ENCODE assay signal across 8 cellular contexts in genomic region chr3:136787226-136787793, GRCh38. TPM values are rescaled to one million over a fixed set of nuclear protein-coding genes. Genes with fewer than 3 reads are reported as not detected.
DNase-seq lines count a peak whose midpoint lies in the region; ATAC-seq, FAIRE-seq and TF ChIP-seq lines count a peak whose summit lies in the region.

No MANE protein-coding gene starts in this region.

- peak overlapping the region; percentile 68 to 96 (median 89) for H3K27ac Mint-ChIP-seq in CD14-positive monocyte

- H3K9me3 Mint-ChIP-seq in CD14-positive monocyte: no peaks in the 10 kb centered on the region
- no peaks in the 10 kb centered on the region for H3K9me3 Mint-ChIP-seq in activated T-cell treated with anti-CD3 and anti-CD28 coated beads, Interleukin-2, amount 50 U/mL, for 4 hours

- peak; percentile 80 for ATAC-seq in HG03439 (IDR thresholded peaks at IDR 0.05; ENCODE audit: unreplicated experiment)
- ATAC-seq in activated T-cell treated with anti-CD3 and anti-CD28 coated beads, Interleukin-2, amount 50 U/mL, for 4 hours: peak in 1 of 2 donors; percentile 65
- peak; percentile 64 to 72 for ATAC-seq in left cardiac atrium
- ATAC-seq in GM18517 (IDR thresholded peaks at IDR 0.05; ENCODE audit: unreplicated experiment): no peak

- TF ChIP-seq CTCF in CD14-positive monocyte (IDR thresholded peaks at IDR 0.05): no peak

- DNase-seq in CD14-positive monocyte (ENCODE audit: low spot score) (no peak), GM19239 (ENCODE audit: insufficient read length, low spot score) (peak; percentile 41), left cardiac atrium (no peak), HuH-7.5 (ENCODE audit: low spot score) (no peak)
- peak; percentile 6 for DNase-seq in activated T-cell treated with anti-CD3 and anti-CD28 coated beads, Interleukin-2, amount 50 U/mL, for 4 hours
- peak; percentile 2 for DNase-seq in stimulated activated CD4-positive, alpha-beta T cell treated with anti-CD3 and anti-CD28 coated beads, Interleukin-4, amount 100 ng/mL, for 1 hour

- H3K36me3 Mint-ChIP-seq in CD14-positive monocyte: no peaks in the 10 kb centered on the region
- H3K36me3 Mint-ChIP-seq in activated T-cell treated with anti-CD3 and anti-CD28 coated beads, Interleukin-2, amount 50 U/mL, for 4 hours (ENCODE audit: insufficient read depth): no peaks in the 10 kb centered on the region

- peaks cover 0 to 4% (median 0%) of the 10 kb centered on the region in 3 donors for H3K27me3 Mint-ChIP-seq in CD14-positive monocyte (ENCODE audit: low read depth in 3 of 3)
- peaks cover under 1% of the 10 kb centered on the region for H3K27me3 Mint-ChIP-seq in activated T-cell treated with anti-CD3 and anti-CD28 coated beads, Interleukin-2, amount 50 U/mL, for 4 hours (ENCODE audit: low read depth)

- peak overlapping the region in 1 of 2 donors; percentile 69 for H3K4me3 Mint-ChIP-seq in CD14-positive monocyte
- no peak overlapping the region for H3K4me3 Mint-ChIP-seq in activated T-cell treated with anti-CD3 and anti-CD28 coated beads, Interleukin-2, amount 50 U/mL, for 4 hours

- intact Hi-C loops in CD14-positive monocyte (cut with micrococcal nuclease): no loop called here
- intact Hi-C loops in left cardiac atrium (cut with DNase I): no loop called here

- H3K4me1 Mint-ChIP-seq in CD14-positive monocyte: peaks cover 15% of the 10 kb centered on the region
- peaks cover 12% of the 10 kb centered on the region for H3K4me1 Mint-ChIP-seq in activated T-cell treated with anti-CD3 and anti-CD28 coated beads, Interleukin-2, amount 50 U/mL, for 4 hours (ENCODE audit: low read depth)

- FAIRE-seq in GM19239 (lab: Jason Lieb, UNC): peak; percentile 52

RNA-seq across cellular contexts. Expression of gene SLC35G2, which starts 31.6 kb away (rescaled TPM):
- not detected for polyA plus RNA-seq in CD14-positive monocyte
- total RNA-seq in activated T-cell treated with anti-CD3 and anti-CD28 coated beads, Interleukin-2, amount 50 U/mL, for 4 hours: 1 to 10 TPM in 1 of 3 donors, under 1 TPM in 2; 0.40 to 1.1 (median 0.71) TPM
- 1 to 10 TPM; 4.6 to 8.2 TPM for total RNA-seq in left cardiac atrium

RNA-seq across cellular contexts. Expression of gene STAG1, which starts 35.1 kb away (rescaled TPM):
- polyA plus RNA-seq in CD14-positive monocyte: 1 to 10 TPM; 7.2 to 10.0 TPM
- total RNA-seq in activated T-cell treated with anti-CD3 and anti-CD28 coated beads, Interleukin-2, amount 50 U/mL, for 4 hours: 10 to 100 TPM; 44.6 to 46.2 (median 44.6) TPM
- total RNA-seq in left cardiac atrium: 10 to 100 TPM; 25.3 to 27.9 TPM

Comparison
In these comparisons a context has a peak if more than half of its experiments do, and no peak if none do; other contexts are left out.
1. DNase-seq: peak in GM19239 (single experiment), activated T-cell treated with anti-CD3 and anti-CD28 coated beads, Interleukin-2, amount 50 U/mL, for 4 hours (single experiment) and stimulated activated CD4-positive, alpha-beta T cell treated with anti-CD3 and anti-CD28 coated beads, Interleukin-4, amount 100 ng/mL, for 1 hour (single experiment); none in CD14-positive monocyte (single experiment), left cardiac atrium (single experiment) and HuH-7.5 (single experiment).